In the genomic region with DNA sequence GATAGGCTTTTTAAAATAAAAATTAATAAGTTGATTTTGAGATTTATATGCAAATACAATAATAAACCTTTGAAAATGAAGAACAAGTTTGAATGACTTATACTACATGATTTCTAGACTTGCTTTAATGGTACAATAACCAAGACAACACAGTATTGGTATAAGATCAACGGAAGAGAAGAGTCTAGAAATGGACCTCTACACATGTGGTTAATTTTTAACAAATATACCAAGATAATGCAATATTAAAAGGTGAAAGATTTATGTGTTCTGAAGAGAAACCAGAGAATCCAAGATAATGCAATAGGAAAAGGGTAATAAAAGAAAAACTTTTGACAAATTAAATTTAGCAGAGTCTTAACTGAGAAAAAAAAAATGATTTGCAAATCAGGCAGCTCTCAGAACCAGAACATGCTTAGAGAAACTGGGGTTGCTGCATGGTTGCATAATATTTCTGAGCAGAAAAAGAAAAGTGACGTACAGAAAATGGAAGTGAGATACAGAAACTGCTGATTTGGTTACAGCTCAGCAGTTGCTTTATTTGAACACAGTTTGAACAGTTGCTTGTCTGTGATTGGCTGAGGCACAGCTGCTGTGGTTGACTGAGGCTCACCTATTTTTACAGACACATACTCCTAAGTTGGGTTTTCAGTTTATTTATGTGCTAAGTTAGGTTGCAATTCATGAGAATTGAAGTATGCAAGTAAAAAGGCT, we compare ENCODE assay signal across 14 cellular contexts.
DNase-seq lines count a peak whose midpoint lies in the region; ATAC-seq, FAIRE-seq and TF ChIP-seq lines count a peak whose summit lies in the region.
"Had no signal": no experiment of that assay in that cellular context is flagged by ENCODE, and none has a peak within 500 bp of the region (broad histone marks: within the 10 kb centered on the region; RNA-seq: fewer than 3 reads in every experiment).

No MANE protein-coding gene starts in this region.

- no peak overlapping the region for H3K4me3 Mint-ChIP-seq in CD4-positive, alpha-beta T cell

- FAIRE-seq in H54 (lab: Jason Lieb, UNC) = peak; percentile 93

- no peaks in the 10 kb centered on the region for H3K36me3 Mint-ChIP-seq in CD4-positive, alpha-beta T cell (ENCODE audit: low read depth)

- TF ChIP-seq POLR2A in H54 (IDR thresholded peaks at IDR 0.05; ENCODE audit: low read depth, low read length) (no peak), lower leg skin (IDR thresholded peaks at IDR 0.05) (no peak)

- ATAC-seq in GM19035 (IDR thresholded peaks at IDR 0.05; ENCODE audit: unreplicated experiment) = peak; percentile 58
- ATAC-seq in HG03520 (IDR thresholded peaks at IDR 0.05; ENCODE audit: unreplicated experiment) = peak; percentile 65
- ATAC-seq in GM19455 (IDR thresholded peaks at IDR 0.05; ENCODE audit: unreplicated experiment) = no peak
- ATAC-seq in CD4-positive, alpha-beta T cell (ENCODE audit: poor library complexity) = no peak

- POLR2A ChIA-PET in CD4-positive, alpha-beta T cell (lab: Charles Lee) = no interaction called here

- H3K9me3 Mint-ChIP-seq in CD4-positive, alpha-beta T cell = no peaks in the 10 kb centered on the region

- WGBS in lower leg skin, 2 donors = 72 to 79% methylated on average over 2 of the region's 2 CpGs

- H3K27me3 ChIP-seq in CD4-positive, alpha-beta T cell (ENCODE audit: control insufficient read depth, insufficient read depth, low read length) = no peaks in the 10 kb centered on the region

- H3K4me1 Mint-ChIP-seq in CD4-positive, alpha-beta T cell (ENCODE audit: low read depth) = no peaks in the 10 kb centered on the region

- no peak overlapping the region for H3K27ac ChIP-seq in CD4-positive, alpha-beta T cell (ENCODE audit: low read depth, low read length)
- H3K27ac ChIP-seq: PC-9 had no signal

- DNase-seq in H54 (ENCODE audit: insufficient read length, low spot score) (no peak), myocyte (ENCODE audit: low read depth) (peak; percentile 72), NCI-H2196 treated with DMSO at 0.1 percent for 48 hours (lab: John Stamatoyannopoulos, UW; ENCODE audit: unreplicated experiment) (no peak), lower leg skin (ENCODE audit: low spot score in 2 of 2) (no peak)
- no peak for DNase-seq in CD4-positive, alpha-beta T cell
- DNase-seq: activated T-cell treated with anti-CD3 and anti-CD28 coated beads, Interleukin-2, amount 50 U/mL, for 48 hours; Calu3; NCI-H1417 treated with DMSO at 0.1 percent for 48 hours; PC-9; stimulated activated CD4-positive, alpha-beta T cell treated with anti-CD3 and anti-CD28 coated beads, Interleukin-12 subunit alpha, Interleukin-12 subunit beta, amount 100 ng/mL, for 4 hours; stimulated activated naive CD4-positive, alpha-beta T cell had no signal

- CTCF ChIA-PET in CD4-positive, alpha-beta T cell (lab: Charles Lee) = no interaction called here

- intact Hi-C loops in lower leg skin (cut with DNase I; ENCODE audit: low total_unique reads) = no loop called here
- intact Hi-C loops in CD4-positive, alpha-beta T cell (cut with DNase I, micrococcal nuclease) = no loop called here

- H3K9me3 ChIP-seq in CD4-positive, alpha-beta T cell (ENCODE audit: control insufficient read depth, low read length) = no peaks in the 10 kb centered on the region

- no peak overlapping the region for H3K4me3 ChIP-seq in lower leg skin (ENCODE audit: low read depth, poor library complexity, severe bottlenecking)
- H3K4me3 ChIP-seq: PC-9 had no signal

- TF ChIP-seq CTCF in lower leg skin (IDR thresholded peaks at IDR 0.05) = no peak
- no peak for TF ChIP-seq CTCF in CD4-positive, alpha-beta T cell (IDR thresholded peaks at IDR 0.05)

- no peak overlapping the region for H3K27ac Mint-ChIP-seq in CD4-positive, alpha-beta T cell

- H3K27me3 Mint-ChIP-seq in CD4-positive, alpha-beta T cell = no peaks in the 10 kb centered on the region

Comparison
In these comparisons a context has a peak if more than half of its experiments do, and no peak if none do; other contexts are left out.
1. ATAC-seq: peak in GM19035 (single experiment) and HG03520 (single experiment); none in GM19455 (single experiment) and CD4-positive, alpha-beta T cell (single experiment).